11 cellular contexts compared by ENCODE assay signal in genomic region chr6:40426341-40427066, GRCh38.
"Had no signal": no experiment of that assay in that cellular context is flagged by ENCODE, and none has a peak within 500 bp of the region (broad histone marks: within the 10 kb centered on the region; RNA-seq: fewer than 3 reads in every experiment).

No MANE protein-coding gene starts in this region.

- H3K4me1 Mint-ChIP-seq: nephron progenitor cell had no signal

- H3K27ac Mint-ChIP-seq: nephron progenitor cell had no signal

- ATAC-seq: activated naive CD4-positive, alpha-beta T cell treated with anti-CD3 and anti-CD28 coated beads, Interleukin-2, amount 50 U/mL, for 72 hours; stimulated activated naive CD8-positive, alpha-beta T cell treated with anti-CD3 and anti-CD28 coated beads, Interleukin-15, Interleukin-2, amounts not matched to agents 100 U/mL and 50 U/mL, for 24 hours had no signal

- H3K9me3 ChIP-seq: colonic mucosa, tibial artery had no signal

- H3K9me3 Mint-ChIP-seq: activated naive CD4-positive, alpha-beta T cell treated with anti-CD3 and anti-CD28 coated beads, Interleukin-2, amount 50 U/mL, for 72 hours; nephron progenitor cell had no signal

- H3K27ac ChIP-seq: colonic mucosa, tibial artery had no signal

- DNase-seq: activated CD4-positive, alpha-beta T cell treated with anti-CD3 and anti-CD28 coated beads, Interleukin-2, amount 50 U/mL, for 4 hours; activated gamma-delta T cell treated with Interleukin-2 at 50 U/mL for 16 hours; amniotic stem cell; colonic mucosa; foreskin melanocyte; islet precursor cell; nephron progenitor cell; retina; stimulated activated naive CD8-positive, alpha-beta T cell treated with anti-CD3 and anti-CD28 coated beads, Interleukin-15, Interleukin-2, amounts not matched to agents 100 U/mL and 50 U/mL, for 24 hours; tibial artery had no signal

- H3K27me3 ChIP-seq: colonic mucosa had no signal

- H3K4me1 ChIP-seq: colonic mucosa, tibial artery had no signal

- H3K4me3 ChIP-seq: colonic mucosa, tibial artery had no signal

- H3K36me3 ChIP-seq: colonic mucosa, tibial artery had no signal

- H3K4me3 Mint-ChIP-seq: nephron progenitor cell had no signal
